Comparison of ENCODE assay signal across 1 cellular context in the genomic region with DNA sequence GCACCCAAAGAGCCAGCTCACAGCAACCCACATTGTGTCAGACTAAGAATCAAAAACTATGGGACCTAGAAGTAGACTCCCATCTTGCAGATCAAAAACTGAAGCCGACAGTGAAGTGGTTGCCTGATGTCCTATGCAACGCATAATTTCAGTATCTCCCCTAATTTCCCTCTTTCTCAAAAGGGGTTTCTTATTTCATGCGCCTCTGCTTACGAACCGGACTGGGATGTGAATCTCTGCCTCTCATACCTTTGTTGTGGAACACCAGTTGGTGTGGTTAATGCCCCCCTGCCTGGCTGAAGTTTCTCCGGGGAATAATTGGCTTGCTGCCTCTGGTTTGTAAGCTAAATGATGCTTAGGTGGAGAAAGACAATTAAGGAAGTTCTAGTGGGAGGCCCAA.
TF ChIP-seq lines count a peak whose summit lies in the region.

No MANE protein-coding gene starts in this region.

TF ChIP-seq in SK-N-SH treated with all-trans-retinoic acid at 6 μM for 48 hours, 23 proteins besides CTCF, POLR2A, EP300 and RAD21 (continued from another document):
- TF ChIP-seq, protein P1, sequence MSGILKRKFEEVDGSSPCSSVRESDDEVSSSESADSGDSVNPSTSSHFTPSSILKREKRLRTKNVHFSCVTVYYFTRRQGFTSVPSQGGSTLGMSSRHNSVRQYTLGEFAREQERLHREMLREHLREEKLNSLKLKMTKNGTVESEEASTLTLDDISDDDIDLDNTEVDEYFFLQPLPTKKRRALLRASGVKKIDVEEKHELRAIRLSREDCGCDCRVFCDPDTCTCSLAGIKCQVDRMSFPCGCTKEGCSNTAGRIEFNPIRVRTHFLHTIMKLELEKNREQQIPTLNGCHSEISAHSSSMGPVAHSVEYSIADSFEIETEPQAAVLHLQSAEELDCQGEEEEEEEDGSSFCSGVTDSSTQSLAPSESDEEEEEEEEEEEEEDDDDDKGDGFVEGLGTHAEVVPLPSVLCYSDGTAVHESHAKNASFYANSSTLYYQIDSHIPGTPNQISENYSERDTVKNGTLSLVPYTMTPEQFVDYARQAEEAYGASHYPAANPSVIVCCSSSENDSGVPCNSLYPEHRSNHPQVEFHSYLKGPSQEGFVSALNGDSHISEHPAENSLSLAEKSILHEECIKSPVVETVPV (CRISPR knock-in tag; IDR thresholded peaks at IDR 0.05): no peak
- TF ChIP-seq TCF4 (CRISPR knock-in tag; IDR thresholded peaks at IDR 0.05; ENCODE audit: borderline replicate concordance) (no peak), OSR1 (CRISPR knock-in tag; IDR thresholded peaks at IDR 0.05) (no peak), PPARA (CRISPR knock-in tag; IDR thresholded peaks at IDR 0.05; ENCODE audit: borderline replicate concordance) (no peak), TOX (CRISPR knock-in tag; IDR thresholded peaks at IDR 0.05; ENCODE audit: borderline replicate concordance) (no peak), CSDC2 (CRISPR knock-in tag; IDR thresholded peaks at IDR 0.05) (no peak), GLIS3 (CRISPR knock-in tag; IDR thresholded peaks at IDR 0.05) (no peak), BACH2 (CRISPR knock-in tag; IDR thresholded peaks at IDR 0.05; ENCODE audit: borderline replicate concordance) (no peak), ZNF565 (CRISPR knock-in tag; conservative IDR thresholded peaks at IDR 0.05; ENCODE audit: low read depth) (no peak), ZNF8 (CRISPR knock-in tag; IDR thresholded peaks at IDR 0.05) (no peak)
- TF ChIP-seq, protein P2, sequence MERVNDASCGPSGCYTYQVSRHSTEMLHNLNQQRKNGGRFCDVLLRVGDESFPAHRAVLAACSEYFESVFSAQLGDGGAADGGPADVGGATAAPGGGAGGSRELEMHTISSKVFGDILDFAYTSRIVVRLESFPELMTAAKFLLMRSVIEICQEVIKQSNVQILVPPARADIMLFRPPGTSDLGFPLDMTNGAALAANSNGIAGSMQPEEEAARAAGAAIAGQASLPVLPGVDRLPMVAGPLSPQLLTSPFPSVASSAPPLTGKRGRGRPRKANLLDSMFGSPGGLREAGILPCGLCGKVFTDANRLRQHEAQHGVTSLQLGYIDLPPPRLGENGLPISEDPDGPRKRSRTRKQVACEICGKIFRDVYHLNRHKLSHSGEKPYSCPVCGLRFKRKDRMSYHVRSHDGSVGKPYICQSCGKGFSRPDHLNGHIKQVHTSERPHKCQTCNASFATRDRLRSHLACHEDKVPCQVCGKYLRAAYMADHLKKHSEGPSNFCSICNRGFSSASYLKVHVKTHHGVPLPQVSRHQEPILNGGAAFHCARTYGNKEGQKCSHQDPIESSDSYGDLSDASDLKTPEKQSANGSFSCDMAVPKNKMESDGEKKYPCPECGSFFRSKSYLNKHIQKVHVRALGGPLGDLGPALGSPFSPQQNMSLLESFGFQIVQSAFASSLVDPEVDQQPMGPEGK (CRISPR knock-in tag; IDR thresholded peaks at IDR 0.05; ENCODE audit: borderline replicate concordance): no peak
